Comparison of ENCODE assay signal across 16 cellular contexts in genomic region chr10:90642650-90643049, GRCh38.
"Had no signal": no experiment of that assay in that cellular context is flagged by ENCODE, and none has a peak within 500 bp of the region (broad histone marks: within the 10 kb centered on the region; RNA-seq: fewer than 3 reads in every experiment).

No MANE protein-coding gene starts in this region.

- H3K4me3 ChIP-seq: esophagus muscularis mucosa, right lobe of liver had no signal

- H3K27me3 ChIP-seq: esophagus muscularis mucosa, foreskin keratinocyte, right lobe of liver had no signal

- H3K27ac ChIP-seq: esophagus muscularis mucosa, foreskin keratinocyte, WERI-Rb-1 had no signal

- H3K9me3 ChIP-seq: esophagus muscularis mucosa, right lobe of liver had no signal

- ATAC-seq: foreskin keratinocyte; right lobe of liver; stimulated activated effector memory CD8-positive, alpha-beta T cell treated with anti-CD3 and anti-CD28 coated beads, Interleukin-12 subunit alpha, Interleukin-12 subunit beta, amount 100 ng/mL, for 72 hours had no signal

- DNase-seq: activated CD4-positive, alpha-beta T cell treated with anti-CD3 and anti-CD28 coated beads, Interleukin-2, amount 50 U/mL, for 4 hours; activated gamma-delta T cell; activated naive CD8-positive, alpha-beta T cell treated with anti-CD3 and anti-CD28 coated beads for 36 hours; cortex of kidney; effector CD8-positive, alpha-beta T cell; foreskin keratinocyte; glutamatergic neuron; hypothalamus; naive B cell; right lobe of liver; stimulated activated CD4-positive, alpha-beta T cell treated with anti-CD3 and anti-CD28 coated beads, Interleukin-4, amount 100 ng/mL, for 24 hours; SW 1271; T-helper 2 cell had no signal

- H3K36me3 ChIP-seq: esophagus muscularis mucosa, right lobe of liver, WERI-Rb-1 had no signal

- H3K4me1 ChIP-seq: right lobe of liver had no signal
